In genomic region chr14:61537567-61538463, GRCh38 we compare ENCODE assay signal across 1 cellular context.
TF ChIP-seq lines count a peak whose summit lies in the region.

No MANE protein-coding gene starts in this region.

TF ChIP-seq in HepG2, 621 proteins besides CTCF, POLR2A, EP300 and RAD21 (continued from another document and continues in another):
- TF ChIP-seq ATF4 (CRISPR knock-in tag; IDR thresholded peaks at IDR 0.05) (peak in 1 of 2 experiments; percentile 97; a peak in 2 of 4 replicates), ZNF143 (CRISPR knock-in tag; IDR thresholded peaks at IDR 0.05) (no peak), PRDM4 (CRISPR knock-in tag; IDR thresholded peaks at IDR 0.05; ENCODE audit: borderline replicate concordance) (no peak), MTA3 (CRISPR knock-in tag; IDR thresholded peaks at IDR 0.05) (no peak), POLR2G (IDR thresholded peaks at IDR 0.05; ENCODE audit: low read depth, low read length) (peak; percentile 88), HOXA9 (CRISPR knock-in tag; IDR thresholded peaks at IDR 0.05; ENCODE audit: borderline replicate concordance) (no peak), KDM6A (CRISPR knock-in tag; IDR thresholded peaks at IDR 0.05; ENCODE audit: low read depth) (no peak; the same call in 1 of the 2 replicates), GPBP1L1 (CRISPR knock-in tag; IDR thresholded peaks at IDR 0.05) (no peak), ZNF331 (CRISPR knock-in tag; IDR thresholded peaks at IDR 0.05) (no peak), FOXJ3 (CRISPR knock-in tag; IDR thresholded peaks at IDR 0.05; ENCODE audit: borderline replicate concordance) (peak; percentile 76; the same call in 1 of the 2 replicates), ELK4 (CRISPR knock-in tag; IDR thresholded peaks at IDR 0.05; ENCODE audit: borderline replicate concordance) (no peak), HOMEZ (CRISPR knock-in tag; IDR thresholded peaks at IDR 0.05; ENCODE audit: low read depth) (no peak), ZBTB21 (CRISPR knock-in tag; IDR thresholded peaks at IDR 0.05) (peak; percentile 61; the same call in 1 of the 2 replicates), EED (CRISPR knock-in tag; IDR thresholded peaks at IDR 0.05) (no peak), TRIM24 (CRISPR knock-in tag; IDR thresholded peaks at IDR 0.05) (no peak), SP1 (IDR thresholded peaks at IDR 0.05) (no peak), SP1 (CRISPR knock-in tag; IDR thresholded peaks at IDR 0.05) (no peak), ZNF639 (CRISPR knock-in tag; conservative IDR thresholded peaks at IDR 0.05) (no peak), FOXO1 (CRISPR knock-in tag; IDR thresholded peaks at IDR 0.05) (peak; percentile 79), SNAPC2 (CRISPR knock-in tag; IDR thresholded peaks at IDR 0.05) (no peak), ZNF564 (CRISPR knock-in tag; IDR thresholded peaks at IDR 0.05) (no peak), HNRNPL (IDR thresholded peaks at IDR 0.05; ENCODE audit: low read depth, low read length) (no peak), ZFY (CRISPR knock-in tag; IDR thresholded peaks at IDR 0.05) (no peak; the same call in 1 of the 2 replicates), FOXP1 (IDR thresholded peaks at IDR 0.05) (0 out of 2 replicates have a peak, but pooled peaks have one; percentile 34), FOXP1 (CRISPR knock-in tag; IDR thresholded peaks at IDR 0.05) (peak; percentile 94), TSC22D2 (CRISPR knock-in tag; IDR thresholded peaks at IDR 0.05; ENCODE audit: borderline replicate concordance) (0 out of 2 replicates have a peak, but pooled peaks have one; percentile 21), CEBPG (CRISPR knock-in tag; IDR thresholded peaks at IDR 0.05) (peak; percentile 93), RAD51 (IDR thresholded peaks at IDR 0.05; ENCODE audit: borderline replicate concordance) (peak; percentile 96), CAMTA2 (CRISPR knock-in tag; IDR thresholded peaks at IDR 0.05; ENCODE audit: borderline replicate concordance) (no peak), ZMYM2 (CRISPR knock-in tag; IDR thresholded peaks at IDR 0.05) (no peak), ZNF136 (CRISPR knock-in tag; IDR thresholded peaks at IDR 0.05; ENCODE audit: low read depth) (no peak), NCOA2 (CRISPR knock-in tag; IDR thresholded peaks at IDR 0.05) (peak; percentile 99), SNAI1 (CRISPR knock-in tag; IDR thresholded peaks at IDR 0.05; ENCODE audit: borderline replicate concordance) (0 out of 2 replicates have a peak, but pooled peaks have one; percentile 12), ASH2L (IDR thresholded peaks at IDR 0.05; ENCODE audit: insufficient read length, low read depth, low read length) (peak; percentile 22), ZNF747 (CRISPR knock-in tag; IDR thresholded peaks at IDR 0.05; ENCODE audit: borderline replicate concordance) (peak; percentile 28; the same call in 1 of the 2 replicates), ZSCAN22 (CRISPR knock-in tag; IDR thresholded peaks at IDR 0.05) (no peak), HMGXB4 (CRISPR knock-in tag; IDR thresholded peaks at IDR 0.05; ENCODE audit: borderline replicate concordance in 1 of 2, low read depth in 1 of 2) (no peak), XRCC5 (optimal IDR thresholded peaks at IDR 0.05; ENCODE audit: low read length) (peak; percentile 64), MXD4 (CRISPR knock-in tag; IDR thresholded peaks at IDR 0.05) (0 out of 2 replicates have a peak, but pooled peaks have one; percentile 23), DMAP1 (CRISPR knock-in tag; IDR thresholded peaks at IDR 0.05) (peak; percentile 51; the same call in 1 of the 2 replicates), NCOR1 (IDR thresholded peaks at IDR 0.05; ENCODE audit: borderline replicate concordance, low read length) (peak; percentile 62; the same call in 1 of the 2 replicates), CBFB (CRISPR knock-in tag; IDR thresholded peaks at IDR 0.05) (peak; percentile 83), NR2C2 (CRISPR knock-in tag; IDR thresholded peaks at IDR 0.05; ENCODE audit: borderline replicate concordance) (no peak; the same call in 1 of the 2 replicates), SMARCE1 (IDR thresholded peaks at IDR 0.05; ENCODE audit: borderline replicate concordance) (no peak)
- TF ChIP-seq, protein P1, sequence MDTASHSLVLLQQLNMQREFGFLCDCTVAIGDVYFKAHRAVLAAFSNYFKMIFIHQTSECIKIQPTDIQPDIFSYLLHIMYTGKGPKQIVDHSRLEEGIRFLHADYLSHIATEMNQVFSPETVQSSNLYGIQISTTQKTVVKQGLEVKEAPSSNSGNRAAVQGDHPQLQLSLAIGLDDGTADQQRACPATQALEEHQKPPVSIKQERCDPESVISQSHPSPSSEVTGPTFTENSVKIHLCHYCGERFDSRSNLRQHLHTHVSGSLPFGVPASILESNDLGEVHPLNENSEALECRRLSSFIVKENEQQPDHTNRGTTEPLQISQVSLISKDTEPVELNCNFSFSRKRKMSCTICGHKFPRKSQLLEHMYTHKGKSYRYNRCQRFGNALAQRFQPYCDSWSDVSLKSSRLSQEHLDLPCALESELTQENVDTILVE (CRISPR knock-in tag; IDR thresholded peaks at IDR 0.05), result no peak
- TF ChIP-seq, protein P2, sequence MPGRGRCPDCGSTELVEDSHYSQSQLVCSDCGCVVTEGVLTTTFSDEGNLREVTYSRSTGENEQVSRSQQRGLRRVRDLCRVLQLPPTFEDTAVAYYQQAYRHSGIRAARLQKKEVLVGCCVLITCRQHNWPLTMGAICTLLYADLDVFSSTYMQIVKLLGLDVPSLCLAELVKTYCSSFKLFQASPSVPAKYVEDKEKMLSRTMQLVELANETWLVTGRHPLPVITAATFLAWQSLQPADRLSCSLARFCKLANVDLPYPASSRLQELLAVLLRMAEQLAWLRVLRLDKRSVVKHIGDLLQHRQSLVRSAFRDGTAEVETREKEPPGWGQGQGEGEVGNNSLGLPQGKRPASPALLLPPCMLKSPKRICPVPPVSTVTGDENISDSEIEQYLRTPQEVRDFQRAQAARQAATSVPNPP (CRISPR knock-in tag; IDR thresholded peaks at IDR 0.05), result no peak
- TF ChIP-seq, protein P3, sequence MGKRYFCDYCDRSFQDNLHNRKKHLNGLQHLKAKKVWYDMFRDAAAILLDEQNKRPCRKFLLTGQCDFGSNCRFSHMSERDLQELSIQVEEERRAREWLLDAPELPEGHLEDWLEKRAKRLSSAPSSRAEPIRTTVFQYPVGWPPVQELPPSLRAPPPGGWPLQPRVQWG (CRISPR knock-in tag; IDR thresholded peaks at IDR 0.05; ENCODE audit: borderline replicate concordance, low read depth), result no peak
- TF ChIP-seq, protein P4, sequence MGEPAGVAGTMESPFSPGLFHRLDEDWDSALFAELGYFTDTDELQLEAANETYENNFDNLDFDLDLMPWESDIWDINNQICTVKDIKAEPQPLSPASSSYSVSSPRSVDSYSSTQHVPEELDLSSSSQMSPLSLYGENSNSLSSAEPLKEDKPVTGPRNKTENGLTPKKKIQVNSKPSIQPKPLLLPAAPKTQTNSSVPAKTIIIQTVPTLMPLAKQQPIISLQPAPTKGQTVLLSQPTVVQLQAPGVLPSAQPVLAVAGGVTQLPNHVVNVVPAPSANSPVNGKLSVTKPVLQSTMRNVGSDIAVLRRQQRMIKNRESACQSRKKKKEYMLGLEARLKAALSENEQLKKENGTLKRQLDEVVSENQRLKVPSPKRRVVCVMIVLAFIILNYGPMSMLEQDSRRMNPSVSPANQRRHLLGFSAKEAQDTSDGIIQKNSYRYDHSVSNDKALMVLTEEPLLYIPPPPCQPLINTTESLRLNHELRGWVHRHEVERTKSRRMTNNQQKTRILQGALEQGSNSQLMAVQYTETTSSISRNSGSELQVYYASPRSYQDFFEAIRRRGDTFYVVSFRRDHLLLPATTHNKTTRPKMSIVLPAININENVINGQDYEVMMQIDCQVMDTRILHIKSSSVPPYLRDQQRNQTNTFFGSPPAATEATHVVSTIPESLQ (CRISPR knock-in tag; conservative IDR thresholded peaks at IDR 0.05), result no peak
- TF ChIP-seq, protein P5, sequence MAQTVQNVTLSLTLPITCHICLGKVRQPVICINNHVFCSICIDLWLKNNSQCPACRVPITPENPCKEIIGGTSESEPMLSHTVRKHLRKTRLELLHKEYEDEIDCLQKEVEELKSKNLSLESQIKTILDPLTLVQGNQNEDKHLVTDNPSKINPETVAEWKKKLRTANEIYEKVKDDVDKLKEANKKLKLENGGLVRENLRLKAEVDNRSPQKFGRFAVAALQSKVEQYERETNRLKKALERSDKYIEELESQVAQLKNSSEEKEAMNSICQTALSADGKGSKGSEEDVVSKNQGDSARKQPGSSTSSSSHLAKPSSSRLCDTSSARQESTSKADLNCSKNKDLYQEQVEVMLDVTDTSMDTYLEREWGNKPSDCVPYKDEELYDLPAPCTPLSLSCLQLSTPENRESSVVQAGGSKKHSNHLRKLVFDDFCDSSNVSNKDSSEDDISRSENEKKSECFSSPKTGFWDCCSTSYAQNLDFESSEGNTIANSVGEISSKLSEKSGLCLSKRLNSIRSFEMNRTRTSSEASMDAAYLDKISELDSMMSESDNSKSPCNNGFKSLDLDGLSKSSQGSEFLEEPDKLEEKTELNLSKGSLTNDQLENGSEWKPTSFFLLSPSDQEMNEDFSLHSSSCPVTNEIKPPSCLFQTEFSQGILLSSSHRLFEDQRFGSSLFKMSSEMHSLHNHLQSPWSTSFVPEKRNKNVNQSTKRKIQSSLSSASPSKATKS (CRISPR knock-in tag; IDR thresholded peaks at IDR 0.05), result no peak
